18 cellular contexts compared by ENCODE assay signal in genomic region chr3:36923523-36923943, GRCh38. TPM values are rescaled to one million over a fixed set of nuclear protein-coding genes. Genes with fewer than 3 reads are reported as not detected.
DNase-seq lines count a peak whose midpoint lies in the region; ATAC-seq, FAIRE-seq and TF ChIP-seq lines count a peak whose summit lies in the region.
"Had no signal": no experiment of that assay in that cellular context is flagged by ENCODE, and none has a peak within 500 bp of the region (broad histone marks: within the 10 kb centered on the region; RNA-seq: fewer than 3 reads in every experiment).

No MANE protein-coding gene starts in this region.

- H3K27me3 ChIP-seq in DOHH2 (ENCODE audit: control insufficient read depth, low read length): no peaks in the 10 kb centered on the region
- no peaks in the 10 kb centered on the region for H3K27me3 ChIP-seq in brain microvascular endothelial cell (replicated peaks)
- H3K27me3 ChIP-seq: esophagus squamous epithelium had no signal

- in situ Hi-C loops in brain microvascular endothelial cell (cut with HindIII; ENCODE audit: low pct_ligation_motif_present, low sequenced_read_pairs) (no loop called here), GM13977 (cut with MboI; ENCODE audit: low pct_unique_long_range_greater_than_20kb, low sequenced_read_pairs, unreplicated experiment) (no loop called here)

- peaks cover 17% of the 10 kb centered on the region for H3K9me3 ChIP-seq in DOHH2 (ENCODE audit: control insufficient read depth, insufficient read depth, low read length)

- peaks cover 39% of the 10 kb centered on the region for H3K36me3 ChIP-seq in DOHH2 (ENCODE audit: control insufficient read depth, low read length)
- H3K36me3 ChIP-seq in brain microvascular endothelial cell (replicated peaks): no peaks in the 10 kb centered on the region
- H3K36me3 ChIP-seq: esophagus squamous epithelium had no signal

- H4K20me1 ChIP-seq in DOHH2 (ENCODE audit: control insufficient read depth, insufficient read depth, low read depth, low read length): no peaks in the 10 kb centered on the region

- H3K4me3 Mint-ChIP-seq in natural killer cell: no peak overlapping the region
- H3K4me3 Mint-ChIP-seq: activated CD4-positive, alpha-beta T cell treated with anti-CD3 and anti-CD28 coated beads for 36 hours; central memory CD8-positive, alpha-beta T cell; neural crest cell had no signal

- peak overlapping the region; percentile 80 for H3K4me2 ChIP-seq in DOHH2 (ENCODE audit: low read length)

- peaks cover 74% of the 10 kb centered on the region for H3K4me1 ChIP-seq in DOHH2 (ENCODE audit: control insufficient read depth, low read length)
- H3K4me1 ChIP-seq: esophagus squamous epithelium had no signal

- H3K36me3 Mint-ChIP-seq in natural killer cell: peaks cover 8% of the 10 kb centered on the region

- intact Hi-C loops in natural killer cell (cut with micrococcal nuclease): no loop called here

- ATAC-seq in natural killer cell: no peak
- ATAC-seq in GM18909 (IDR thresholded peaks at IDR 0.05; ENCODE audit: poor library complexity, unreplicated experiment): no peak
- ATAC-seq in HG02840 (IDR thresholded peaks at IDR 0.05; ENCODE audit: low FRiP score, unreplicated experiment): no peak
- ATAC-seq: activated CD4-positive, alpha-beta T cell treated with anti-CD3 and anti-CD28 coated beads for 36 hours had no signal

- H3K4me3 ChIP-seq in DOHH2 (ENCODE audit: low read length) (peak overlapping the region; percentile 87), brain microvascular endothelial cell (ENCODE audit: low read depth, low read length) (no peak overlapping the region)
- H3K4me3 ChIP-seq: esophagus squamous epithelium had no signal

- peaks cover 0 to 5% of the 10 kb centered on the region in 2 donors for H3K9me3 Mint-ChIP-seq in natural killer cell
- H3K9me3 Mint-ChIP-seq: neural crest cell had no signal

- H3K27me3 Mint-ChIP-seq in natural killer cell (ENCODE audit: low read depth in 2 of 2): no peaks in the 10 kb centered on the region
- H3K27me3 Mint-ChIP-seq: activated CD4-positive, alpha-beta T cell treated with anti-CD3 and anti-CD28 coated beads for 36 hours; central memory CD8-positive, alpha-beta T cell had no signal

- H3K4me1 Mint-ChIP-seq in natural killer cell: peaks cover 12 to 20% of the 10 kb centered on the region in 2 donors
- H3K4me1 Mint-ChIP-seq: neural crest cell had no signal

- H3K27ac ChIP-seq in DOHH2 (ENCODE audit: low read depth, low read length) (peak overlapping the region; percentile 86), brain microvascular endothelial cell (no peak overlapping the region)
- H3K27ac ChIP-seq: esophagus squamous epithelium had no signal

- peaks cover 37% of the 10 kb centered on the region for H3F3A ChIP-seq in DOHH2 (ENCODE audit: control insufficient read depth, insufficient read depth)

- no peak for FAIRE-seq in H54 (lab: Jason Lieb, UNC)
- FAIRE-seq: keratinocyte had no signal

- peak overlapping the region; percentile 24 to 42 for H3K27ac Mint-ChIP-seq in natural killer cell
- H3K27ac Mint-ChIP-seq: activated CD4-positive, alpha-beta T cell treated with anti-CD3 and anti-CD28 coated beads for 36 hours had no signal

- no peaks in the 10 kb centered on the region for H3K9me2 ChIP-seq in DOHH2 (replicated peaks; ENCODE audit: control insufficient read depth, low read length)

- peak; percentile 67 for TF ChIP-seq CTCF in DOHH2 (IDR thresholded peaks at IDR 0.05; ENCODE audit: low read depth, low read length, poor library complexity, severe bottlenecking)
- TF ChIP-seq CTCF in brain microvascular endothelial cell (IDR thresholded peaks at IDR 0.05; ENCODE audit: low read depth, low read length, missing control alignments): peak; percentile 1
- TF ChIP-seq CTCF in natural killer cell (IDR thresholded peaks at IDR 0.05): no peak
- no peak for TF ChIP-seq CTCF in GM13977 (IDR thresholded peaks at IDR 0.05; ENCODE audit: extremely low read depth, insufficient read depth, missing control alignments)

- peaks cover 61% of the 10 kb centered on the region for H3K79me2 ChIP-seq in DOHH2 (ENCODE audit: control insufficient read depth, low read length)

- DNase-seq in HUDEP-2 (lab: John Stamatoyannopoulos, UW; ENCODE audit: unreplicated experiment in 76 of 76): peak in 42 of 76 experiments; percentile 4 to 56 (median 27)
- DNase-seq in brain microvascular endothelial cell: no peak
- DNase-seq in natural killer cell: no peak
- DNase-seq in GM13977 (ENCODE audit: low spot score): no peak
- no peak for DNase-seq in H54 (ENCODE audit: insufficient read length, low spot score)
- DNase-seq: activated CD4-positive, alpha-beta T cell treated with anti-CD3 and anti-CD28 coated beads for 36 hours; activated gamma-delta T cell; esophagus squamous epithelium; NCI-H1105 treated with DMSO at 0.1 percent for 48 hours; NCI-H524 treated with DMSO at 0.1 percent for 48 hours; SIG-M5; stimulated activated CD4-positive, alpha-beta T cell treated with anti-CD3 and anti-CD28 coated beads, Interleukin-15, amount 100 ng/mL, for 24 hours had no signal

- TF ChIP-seq POLR2A in H54 (IDR thresholded peaks at IDR 0.05; ENCODE audit: low read depth, low read length): no peak

RNA-seq across cellular contexts. Expression of gene TRANK1, which starts 21.3 kb away (rescaled TPM):
- 100 to 1,000 TPM; 105 to 158 (median 139) TPM for total RNA-seq in natural killer cell

Comparison
In these comparisons a context has a peak if more than half of its experiments do, and no peak if none do; other contexts are left out.
1. CTCF ChIP-seq: peak in DOHH2 (single experiment) and brain microvascular endothelial cell (single experiment); none in natural killer cell (single experiment) and GM13977 (single experiment).
2. DNase-seq: peak in HUDEP-2 (42 of 76); none in brain microvascular endothelial cell (single experiment), natural killer cell (single experiment), GM13977 (single experiment) and H54 (single experiment).